ENCODE assay signal across 1 cellular context in genomic region chr2:68251855-68252406, GRCh38.
TF ChIP-seq lines count a peak whose summit lies in the region.

No MANE protein-coding gene starts in this region.

TF ChIP-seq in endothelial cell of umbilical vein, 7 proteins besides CTCF, POLR2A, EP300 and RAD21:
- no peak for TF ChIP-seq FOS (IDR thresholded peaks at IDR 0.05; ENCODE audit: borderline replicate concordance, insufficient read depth, low read length)
- TF ChIP-seq GATA2 (IDR thresholded peaks at IDR 0.05; ENCODE audit: insufficient read depth, insufficient read length, low read depth, low read length), result no peak
- TF ChIP-seq EZH2 (IDR thresholded peaks at IDR 0.05; ENCODE audit: borderline replicate concordance, low read depth, low read length, severe bottlenecking), result no peak
- no peak for TF ChIP-seq MAX (IDR thresholded peaks at IDR 0.05; ENCODE audit: insufficient read depth, insufficient read length)
- TF ChIP-seq JUN (IDR thresholded peaks at IDR 0.05; ENCODE audit: borderline replicate concordance, insufficient read depth, insufficient read length, low read depth), result no peak
- no peak for TF ChIP-seq POLR2AphosphoS5 (IDR thresholded peaks at IDR 0.05; ENCODE audit: insufficient read depth, low read depth, low read length)
- no peak for TF ChIP-seq MYC (IDR thresholded peaks at IDR 0.05; ENCODE audit: low read depth, low read length)
